In the genomic region with DNA sequence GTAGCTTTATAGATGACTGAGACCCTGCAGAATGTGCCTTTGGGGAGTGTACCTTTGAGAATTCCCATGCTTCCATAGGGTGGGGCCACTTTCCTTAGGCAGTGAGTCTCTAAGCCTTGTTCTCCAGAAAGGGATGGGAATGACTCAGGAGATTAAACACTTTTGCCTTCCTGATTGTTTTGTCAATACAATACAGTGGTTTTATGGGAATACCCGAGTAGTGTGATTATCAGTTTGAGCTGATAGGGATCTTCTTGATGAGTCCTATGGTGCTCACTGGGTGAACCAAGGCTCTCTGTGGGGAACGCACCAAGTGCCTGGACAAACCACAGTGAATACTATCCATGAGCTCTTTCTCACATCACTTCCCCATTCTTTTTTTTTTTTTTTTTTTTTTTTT, we compare ENCODE assay signal across 10 cellular contexts. TPM values are rescaled to one million over a fixed set of nuclear protein-coding genes. Genes with fewer than 3 reads are reported as not detected.
DNase-seq lines count a peak whose midpoint lies in the region; ATAC-seq and TF ChIP-seq lines count a peak whose summit lies in the region.
"Had no signal": no experiment of that assay in that cellular context is flagged by ENCODE, and none has a peak within 500 bp of the region (broad histone marks: within the 10 kb centered on the region; RNA-seq: fewer than 3 reads in every experiment).

No MANE protein-coding gene starts in this region.

- H3K4me3 ChIP-seq in HCT116 (replicated peaks in 1 of 2; ENCODE audit: low read depth in 1 of 2, low read length in 2 of 2): peak overlapping the region; percentile 10 to 32; a peak in 2 of 4 replicates
- no peak overlapping the region for H3K4me3 ChIP-seq in fibroblast of villous mesenchyme (ENCODE audit: low read depth, low read length)
- no peak overlapping the region for H3K4me3 ChIP-seq in stomach

- H3K9ac ChIP-seq in HCT116 (ENCODE audit: low read length): peak overlapping the region; percentile 69

- TF ChIP-seq RAD21 in HCT116 (IDR thresholded peaks at IDR 0.05; ENCODE audit: low read depth): no peak

- H3K4me3 Mint-ChIP-seq in endothelial cell (ENCODE audit: unreplicated experiment): no peak overlapping the region

- H3K4me2 ChIP-seq in HCT116 (ENCODE audit: low read length): peak overlapping the region; percentile 65

- TF ChIP-seq EP300 in stomach (IDR thresholded peaks at IDR 0.05): no peak

- H3K4me1 ChIP-seq in HCT116 (ENCODE audit: control insufficient read depth in 1 of 2, insufficient read depth in 2 of 2, low read length in 2 of 2) (peaks cover 86 to 99% of the 10 kb centered on the region in 2 experiments), stomach (peaks cover 10 to 74% (median 44%) of the 10 kb centered on the region in 4 donors)

- peaks cover 87% of the 10 kb centered on the region for H3K79me2 ChIP-seq in HCT116 (ENCODE audit: insufficient read depth, low read length)

- no peaks in the 10 kb centered on the region for H3K9me2 ChIP-seq in HCT116 (ENCODE audit: insufficient read depth)

- H2AFZ ChIP-seq in HCT116 (ENCODE audit: low read depth, low read length, poor library complexity, severe bottlenecking): no peak overlapping the region

- WGBS in stomach, 5 donors: 24 to 72% (median 50%) methylated on average over 2 of the region's 2 CpGs

- H3K9me3 ChIP-seq in HCT116 (ENCODE audit: control insufficient read depth in 1 of 2, insufficient read depth in 1 of 2, low read depth in 1 of 2, low read length in 2 of 2): no peaks in the 10 kb centered on the region
- H3K9me3 ChIP-seq in stomach: no peaks in the 10 kb centered on the region

- POLR2A ChIA-PET in HCT116 (lab: Charles Lee): interaction anchor here (0.5 to 3.3 kb wide), 13 partner anchors 11 to 1759 kb away, joined by 3 to 49 read pairs (median 5); no protein-coding TSS in a partner anchor

- H3K27ac Mint-ChIP-seq in endothelial cell (ENCODE audit: unreplicated experiment): no peak overlapping the region
- H3K27ac Mint-ChIP-seq: activated T-helper 2 cell treated with anti-CD3 and anti-CD28 coated beads, Interferon-gamma antibody, Interleukin-2, Interleukin-4, amounts not matched to agents 10 μg/mL and 5 μg/mL and 100 μg/mL, durations not matched to agents 14 hours and 24 hours and 36 hours had no signal

- H3K36me3 Mint-ChIP-seq in endothelial cell (ENCODE audit: low read depth, unreplicated experiment): no peaks in the 10 kb centered on the region

- TF ChIP-seq POLR2A in HCT116 (IDR thresholded peaks at IDR 0.05; ENCODE audit: borderline replicate concordance, extremely low read depth, insufficient read depth, insufficient read length) (no peak), stomach (IDR thresholded peaks at IDR 0.05) (no peak)

- peak; percentile 97 for DNase-seq in HCT116 (ENCODE audit: low read depth, low spot score)
- DNase-seq in fibroblast of villous mesenchyme (ENCODE audit: low read depth): peak; percentile 54
- no peak for DNase-seq in stomach
- no peak for DNase-seq in HuH-7 (ENCODE audit: low spot score)
- DNase-seq in activated CD8-positive, alpha-beta memory T cell treated with anti-CD3 and anti-CD28 coated beads, Interleukin-2, amount 50 U/mL, for 48 hours: no peak
- no peak for DNase-seq in endothelial cell (ENCODE audit: low spot score)
- DNase-seq: NCI-H510A had no signal

- H3K27me3 ChIP-seq in HCT116 (ENCODE audit: insufficient read depth, low read length): no peaks in the 10 kb centered on the region
- H3K27me3 ChIP-seq in stomach: no peaks in the 10 kb centered on the region

- peak; percentile 79 for ATAC-seq in HCT116
- no peak for ATAC-seq in SK-N-SH treated with all-trans-retinoic acid at 6 μM for 48 hours
- no peak for ATAC-seq in GM18909 (IDR thresholded peaks at IDR 0.05; ENCODE audit: poor library complexity, unreplicated experiment)

- intact Hi-C loops in HCT116 (cut with micrococcal nuclease) (no loop called here), stomach (cut with DNase I; ENCODE audit: low total_unique reads) (no loop called here)

- H4K20me1 ChIP-seq in HCT116 (ENCODE audit: insufficient read depth): no peaks in the 10 kb centered on the region

- RAD21 ChIA-PET in HCT116 (lab: Charles Lee; ENCODE audit: low non-redundant PET in 1 of 2, low total read pairs in 2 of 2, uncharacterized antibody in 2 of 2, unreplicated experiment in 2 of 2): interaction anchor here (0.8 to 1.1 kb wide), 3 partner anchors 10 to 37 kb away, joined by 3 to 4 read pairs (median 3); no protein-coding TSS in a partner anchor

- H3K36me3 ChIP-seq in HCT116 (ENCODE audit: control insufficient read depth in 1 of 2, insufficient read depth in 2 of 2, low read length in 2 of 2) (peaks cover 0 to 33% of the 10 kb centered on the region in 2 experiments; a peak in 1 of 4 replicates), stomach (peaks cover 0 to 6% (median 1%) of the 10 kb centered on the region in 4 donors)

- H3K27ac ChIP-seq in HCT116 (ENCODE audit: low read depth, low read length) (peak overlapping the region; percentile 98), stomach (peak overlapping the region; percentile 11 to 74 (median 43))

- TF ChIP-seq CTCF in HCT116 (IDR thresholded peaks at IDR 0.05 in 2 of 3, conservative IDR thresholded peaks at IDR 0.05 in 1 of 3; ENCODE audit: borderline replicate concordance in 1 of 3, insufficient read depth in 1 of 3, low read depth in 2 of 3, low read length in 2 of 3) (no peak), fibroblast of villous mesenchyme (IDR thresholded peaks at IDR 0.05; ENCODE audit: insufficient read depth, low read depth, low read length) (no peak), stomach (IDR thresholded peaks at IDR 0.05) (no peak), endothelial cell (IDR thresholded peaks at IDR 0.05; ENCODE audit: unreplicated experiment) (no peak)

- H3K9me3 Mint-ChIP-seq in endothelial cell (ENCODE audit: unreplicated experiment): no peaks in the 10 kb centered on the region
- H3K9me3 Mint-ChIP-seq: activated T-helper 2 cell treated with anti-CD3 and anti-CD28 coated beads, Interferon-gamma antibody, Interleukin-2, Interleukin-4, amounts not matched to agents 10 μg/mL and 5 μg/mL and 100 μg/mL, durations not matched to agents 14 hours and 24 hours and 36 hours had no signal

- BruUV-seq in HCT116 (replicated peaks; lab: Mats Ljungman, UMichigan): no TSS peak

- CTCF ChIA-PET in HCT116 (lab: Charles Lee): interaction anchor here (0.9 to 1.4 kb wide), 6 partner anchors 10 to 122 kb away, joined by 3 to 6 read pairs (median 4); no protein-coding TSS in a partner anchor

- H3K27me3 Mint-ChIP-seq in endothelial cell (ENCODE audit: unreplicated experiment): no peaks in the 10 kb centered on the region

- peaks cover 2% of the 10 kb centered on the region for H3K4me1 Mint-ChIP-seq in endothelial cell (ENCODE audit: unreplicated experiment)

TF ChIP-seq in HCT116, 20 proteins besides CTCF, POLR2A, EP300 and RAD21 (continues in another document):
- peak; percentile 71 for TF ChIP-seq POLR2AphosphoS5 (IDR thresholded peaks at IDR 0.05; ENCODE audit: low read depth, low read length)
- peak; percentile 10 for TF ChIP-seq ZBTB33 (IDR thresholded peaks at IDR 0.05; ENCODE audit: extremely low read depth, insufficient replicate concordance, low read length)
- TF ChIP-seq TCF7L2 (IDR thresholded peaks at IDR 0.05; ENCODE audit: borderline replicate concordance, extremely low read depth, insufficient read depth, insufficient read length): peak; percentile 75

TF ChIP-seq in SK-N-SH treated with all-trans-retinoic acid at 6 μM for 48 hours, 23 proteins besides CTCF, POLR2A, EP300 and RAD21:
- TF ChIP-seq ISL1 (CRISPR knock-in tag; IDR thresholded peaks at IDR 0.05): peak; percentile 7; the same call in 1 of the 2 replicates
- no peak for TF ChIP-seq ZNF565 (CRISPR knock-in tag; conservative IDR thresholded peaks at IDR 0.05; ENCODE audit: low read depth)
- no peak for TF ChIP-seq ZC3H10 (CRISPR knock-in tag; IDR thresholded peaks at IDR 0.05)

RNA-seq across cellular contexts. Expression of gene MYOF, which starts 6.3 kb away (rescaled TPM):
- total RNA-seq in HCT116 (2021; ENCODE audit: unreplicated experiment) (250 TPM), fibroblast of villous mesenchyme (263 and 323 TPM in 2 replicates), stomach (100 to 1,000 TPM in 1 of 5 donors, 10 to 100 TPM in 4; 29.5 to 111 (median 72.7) TPM), endothelial cell (ENCODE audit: unreplicated experiment) (12.4 TPM)
- 119 and 134 TPM in 2 replicates for polyA plus RNA-seq in HCT116 (2012)
- polyA plus RNA-seq in stomach: 10 to 100 TPM in 2 of 3 donors, 1 to 10 TPM in 1; 5.0 to 24.2 (median 13.7) TPM

RNA-seq across cellular contexts. Expression of gene CEP55, which starts 20.5 kb away (rescaled TPM):
- 63.7 TPM for total RNA-seq in HCT116 (2021; ENCODE audit: unreplicated experiment)
- polyA plus RNA-seq in HCT116 (2012): 24.8 and 38.0 TPM in 2 replicates
- total RNA-seq in fibroblast of villous mesenchyme: 20.0 and 35.0 TPM in 2 replicates
- total RNA-seq in stomach: 1 to 10 TPM in 2 of 5 donors, under 1 TPM in 2, not detected in 1; 0.58 to 6.6 (median 1.1) TPM
- 1 to 10 TPM; 3.1 to 7.2 (median 5.2) TPM for polyA plus RNA-seq in stomach
- 3.5 TPM for total RNA-seq in endothelial cell (ENCODE audit: unreplicated experiment)

Comparison
In these comparisons a context has a peak if more than half of its experiments do, and no peak if none do; other contexts are left out.
1. DNase-seq: peak in HCT116 (single experiment) and fibroblast of villous mesenchyme (single experiment); none in stomach (single experiment), HuH-7 (single experiment), activated CD8-positive, alpha-beta memory T cell treated with anti-CD3 and anti-CD28 coated beads, Interleukin-2, amount 50 U/mL, for 48 hours (single experiment) and endothelial cell (single experiment).
2. H3K4me3 ChIP-seq: peak in HCT116 (2 of 2); none in fibroblast of villous mesenchyme (single experiment) and stomach (0 of 4).